Comparison of ENCODE assay signal across 1 cellular context in genomic region chr1:52554267-52554640, GRCh38.
TF ChIP-seq lines count a peak whose summit lies in the region.

No MANE protein-coding gene starts in this region.

TF ChIP-seq in K562, 482 proteins besides CTCF, POLR2A, EP300 and RAD21 (continued from another document):
- no peak for TF ChIP-seq CBFB (CRISPR knock-in tag; IDR thresholded peaks at IDR 0.05)
